In genomic region chr5:169302491-169303118, GRCh38 we compare ENCODE assay signal across 8 cellular contexts. TPM values are rescaled to one million over a fixed set of nuclear protein-coding genes. Genes with fewer than 3 reads are reported as not detected.
DNase-seq lines count a peak whose midpoint lies in the region; ATAC-seq and TF ChIP-seq lines count a peak whose summit lies in the region.

No MANE protein-coding gene starts in this region.

- H3K9me3 ChIP-seq in DOHH2 (ENCODE audit: control insufficient read depth, insufficient read depth, low read length) (no peaks in the 10 kb centered on the region), right atrium auricular region (no peaks in the 10 kb centered on the region)

- H3F3A ChIP-seq in DOHH2 (ENCODE audit: control insufficient read depth, insufficient read depth) = no peaks in the 10 kb centered on the region

- H3K4me3 ChIP-seq in DOHH2 (ENCODE audit: low read length) (no peak overlapping the region), right atrium auricular region (no peak overlapping the region)

- H3K9me2 ChIP-seq in DOHH2 (replicated peaks; ENCODE audit: control insufficient read depth, low read length) = no peaks in the 10 kb centered on the region

- H3K27ac ChIP-seq in DOHH2 (ENCODE audit: low read depth, low read length) (no peak overlapping the region), right atrium auricular region (no peak overlapping the region)

- H3K79me2 ChIP-seq in DOHH2 (ENCODE audit: control insufficient read depth, low read length) = no peaks in the 10 kb centered on the region

- H3K4me1 ChIP-seq in DOHH2 (ENCODE audit: control insufficient read depth, low read length) (peaks cover 5% of the 10 kb centered on the region), right atrium auricular region (peaks cover 0 to 22% of the 10 kb centered on the region in 2 donors)

- ATAC-seq in GM21447 (IDR thresholded peaks at IDR 0.05; ENCODE audit: unreplicated experiment) (peak; percentile 72), HG03439 (IDR thresholded peaks at IDR 0.05; ENCODE audit: unreplicated experiment) (no peak)

- peaks cover 9% of the 10 kb centered on the region for H3K27me3 ChIP-seq in DOHH2 (ENCODE audit: control insufficient read depth, low read length)
- no peaks in the 10 kb centered on the region for H3K27me3 ChIP-seq in right atrium auricular region

- H3K36me3 ChIP-seq in DOHH2 (ENCODE audit: control insufficient read depth, low read length) = no peaks in the 10 kb centered on the region
- no peaks in the 10 kb centered on the region for H3K36me3 ChIP-seq in right atrium auricular region

- peak overlapping the region; percentile 30 for H3K4me2 ChIP-seq in DOHH2 (ENCODE audit: low read length)

- no peaks in the 10 kb centered on the region for H4K20me1 ChIP-seq in DOHH2 (ENCODE audit: control insufficient read depth, insufficient read depth, low read depth, low read length)

- DNase-seq in KBM-7 (peak; percentile 60), SHP77 treated with DMSO at 0.1 percent for 48 hours (lab: John Stamatoyannopoulos, UW) (peak; percentile 11), amygdala (lab: John Stamatoyannopoulos, UW) (peak in 43 of 56 donors; percentile 7 to 80 (median 54)), right atrium auricular region (ENCODE audit: low spot score) (peak; percentile 85), retina (peak; percentile 79)

- TF ChIP-seq CTCF in DOHH2 (IDR thresholded peaks at IDR 0.05; ENCODE audit: low read depth, low read length, poor library complexity, severe bottlenecking) (peak; percentile 95), right atrium auricular region (IDR thresholded peaks at IDR 0.05) (peak; percentile 75 to 94)

- in situ Hi-C loops in KBM-7 (cut with MboI; ENCODE audit: low pct_unique_long_range_greater_than_20kb, low sequenced_read_pairs) = no loop called here

RNA-seq across cellular contexts. Expression of gene SLIT3, which starts 1.7 kb away (rescaled TPM):
- total RNA-seq in right atrium auricular region = 10 to 100 TPM; 66.1 to 85.8 TPM

Comparison
In these comparisons a context has a peak if more than half of its experiments do, and no peak if none do; other contexts are left out.
1. DNase-seq: peak in every context shown above with its lines; median percentile 85 in right atrium auricular region; 79 in retina; 60 in KBM-7; 54 in amygdala; 11 in SHP77 treated with DMSO at 0.1 percent for 48 hours.